4 cellular contexts compared by ENCODE assay signal in genomic region chr2:114027437-114027836, GRCh38.
"Had no signal": no experiment of that assay in that cellular context is flagged by ENCODE, and none has a peak within 500 bp of the region (broad histone marks: within the 10 kb centered on the region; RNA-seq: fewer than 3 reads in every experiment).

No MANE protein-coding gene starts in this region.

- H3K27me3 Mint-ChIP-seq: IgD-negative memory B cell had no signal

- DNase-seq: H9, HCEC 1CT had no signal

- H3K36me3 Mint-ChIP-seq: IgD-negative memory B cell had no signal

- H3K4me3 ChIP-seq: GM23338 had no signal

- H3K9me3 Mint-ChIP-seq: H9 had no signal

- H3K4me3 Mint-ChIP-seq: GM23338, H9, IgD-negative memory B cell had no signal

- ATAC-seq: GM23338 had no signal

- H3K4me1 Mint-ChIP-seq: IgD-negative memory B cell had no signal

- H3K27ac Mint-ChIP-seq: GM23338, H9, IgD-negative memory B cell had no signal
